Comparison of ENCODE assay signal across 8 cellular contexts in genomic region chr1:168224991-168225390, GRCh38. TPM values are rescaled to one million over a fixed set of nuclear protein-coding genes. Genes with fewer than 3 reads are reported as not detected.
DNase-seq lines count a peak whose midpoint lies in the region; ATAC-seq and TF ChIP-seq lines count a peak whose summit lies in the region.

No MANE protein-coding gene starts in this region.

- H3K27me3 ChIP-seq in SU-DHL-6 (ENCODE audit: low read length) (no peaks in the 10 kb centered on the region), spleen (replicated peaks in 1 of 7) (no peaks in the 10 kb centered on the region)

- peaks cover 2% of the 10 kb centered on the region for H3K27me3 Mint-ChIP-seq in activated T-cell treated with anti-CD3 and anti-CD28 coated beads, Interleukin-2, amount 50 U/mL, for 4 hours (ENCODE audit: low read depth)
- H3K27me3 Mint-ChIP-seq in glutamatergic neuron (ENCODE audit: unreplicated experiment), result no peaks in the 10 kb centered on the region

- no peak for TF ChIP-seq POLR2A in spleen (IDR thresholded peaks at IDR 0.05)

- H3K9ac ChIP-seq in SU-DHL-6 (ENCODE audit: low read length), result peak overlapping the region; percentile 91

- H3F3A ChIP-seq in SU-DHL-6 (ENCODE audit: insufficient read depth), result no peaks in the 10 kb centered on the region

- no peaks in the 10 kb centered on the region for H4K20me1 ChIP-seq in SU-DHL-6 (ENCODE audit: low read depth, low read length)

- no peaks in the 10 kb centered on the region for H3K9me3 ChIP-seq in SU-DHL-6 (ENCODE audit: insufficient read depth, low read length)
- no peaks in the 10 kb centered on the region for H3K9me3 ChIP-seq in spleen

- no peak for DNase-seq in activated T-cell treated with anti-CD3 and anti-CD28 coated beads, Interleukin-2, amount 50 U/mL, for 4 hours
- DNase-seq in activated T-cell treated with anti-CD3 and anti-CD28 coated beads, Interleukin-2, amount 50 U/mL, for 48 hours, result no peak
- DNase-seq in glutamatergic neuron (no peak), spleen (no peak), NCI-H774 (lab: John Stamatoyannopoulos, UW) (no peak), germinal center (ENCODE audit: low spot score) (no peak)

- peak overlapping the region; percentile 97 for H2AFZ ChIP-seq in SU-DHL-6 (ENCODE audit: low read depth, low read length, severe bottlenecking)

- peak overlapping the region; percentile 92 for H3K4me3 ChIP-seq in SU-DHL-6 (ENCODE audit: insufficient read depth, low read length, poor library complexity, severe bottlenecking)
- peak overlapping the region in 6 of 8 donors; percentile 77 to 97 (median 93) for H3K4me3 ChIP-seq in spleen

- H3K36me3 ChIP-seq in SU-DHL-6 (ENCODE audit: low read length) (no peaks in the 10 kb centered on the region), spleen (peaks cover 0 to 10% (median 0%) of the 10 kb centered on the region in 6 donors)

- H3K9me3 Mint-ChIP-seq in activated T-cell treated with anti-CD3 and anti-CD28 coated beads, Interleukin-2, amount 50 U/mL, for 4 hours, result no peaks in the 10 kb centered on the region
- H3K9me3 Mint-ChIP-seq in glutamatergic neuron (ENCODE audit: unreplicated experiment), result peaks cover 2% of the 10 kb centered on the region

- peak overlapping the region; percentile 89 for H3K27ac Mint-ChIP-seq in glutamatergic neuron (ENCODE audit: unreplicated experiment)

- TF ChIP-seq CTCF in SU-DHL-6 (IDR thresholded peaks at IDR 0.05; ENCODE audit: insufficient read depth, low read length, poor library complexity, severe bottlenecking) (no peak), glutamatergic neuron (IDR thresholded peaks at IDR 0.05; ENCODE audit: partially characterized antibody, unreplicated experiment) (no peak), spleen (IDR thresholded peaks at IDR 0.05 in 8 of 11, conservative IDR thresholded peaks at IDR 0.05 in 3 of 11) (no peak)

- H3K4me2 ChIP-seq in SU-DHL-6 (ENCODE audit: low read depth, low read length, poor library complexity, severe bottlenecking), result peak overlapping the region; percentile 77

- H3K4me1 ChIP-seq in spleen, result peaks cover 19 to 53% (median 46%) of the 10 kb centered on the region in 6 donors

- peak overlapping the region; percentile 93 for H3K4me3 Mint-ChIP-seq in activated T-cell treated with anti-CD3 and anti-CD28 coated beads, Interleukin-2, amount 50 U/mL, for 4 hours
- peak overlapping the region; percentile 87 for H3K4me3 Mint-ChIP-seq in glutamatergic neuron (ENCODE audit: unreplicated experiment)

- H3K4me1 Mint-ChIP-seq in activated T-cell treated with anti-CD3 and anti-CD28 coated beads, Interleukin-2, amount 50 U/mL, for 4 hours (ENCODE audit: low read depth), result peaks cover 47% of the 10 kb centered on the region
- no peaks in the 10 kb centered on the region for H3K4me1 Mint-ChIP-seq in glutamatergic neuron (ENCODE audit: low read depth, unreplicated experiment)

- 86 to 96% (median 92%) methylated on average over 3 of the region's 3 CpGs for WGBS in spleen, 5 donors

- no peak overlapping the region for H3K27ac ChIP-seq in SU-DHL-6 (ENCODE audit: low read depth, low read length)
- peak overlapping the region in 4 of 8 donors; percentile 91 to 94 (median 92) for H3K27ac ChIP-seq in spleen

- H3K9me2 ChIP-seq in SU-DHL-6 (replicated peaks; ENCODE audit: insufficient read depth, low read length), result no peaks in the 10 kb centered on the region

- intact Hi-C loops in spleen (cut with DNase I; ENCODE audit: low total_unique reads), result loop anchor here (5.0 kb wide), 1 partner anchor 43 kb away; no protein-coding TSS in a partner anchor

- H3K79me2 ChIP-seq in SU-DHL-6 (ENCODE audit: insufficient read depth, low read length), result peaks cover 41% of the 10 kb centered on the region

- H3K36me3 Mint-ChIP-seq in activated T-cell treated with anti-CD3 and anti-CD28 coated beads, Interleukin-2, amount 50 U/mL, for 4 hours (ENCODE audit: insufficient read depth), result peaks cover 8% of the 10 kb centered on the region
- H3K36me3 Mint-ChIP-seq in glutamatergic neuron (ENCODE audit: unreplicated experiment), result no peaks in the 10 kb centered on the region

- no peak for ATAC-seq in activated T-cell treated with anti-CD3 and anti-CD28 coated beads, Interleukin-2, amount 50 U/mL, for 4 hours
- no peak for ATAC-seq in GM19397 (IDR thresholded peaks at IDR 0.05; ENCODE audit: unreplicated experiment)

RNA-seq across cellular contexts. Expression of gene SFT2D2, which starts 0.8 kb away (rescaled TPM):
- total RNA-seq in activated T-cell treated with anti-CD3 and anti-CD28 coated beads, Interleukin-2, amount 50 U/mL, for 4 hours, result 10 to 100 TPM; 31.0 to 37.1 (median 36.9) TPM
- total RNA-seq in glutamatergic neuron (ENCODE audit: unreplicated experiment), result 32.9 TPM
- total RNA-seq in spleen, result 10 to 100 TPM; 58.7 to 97.1 (median 78.8) TPM
- 1 to 10 TPM; 6.1 to 8.3 (median 6.7) TPM for polyA plus RNA-seq in spleen

RNA-seq across cellular contexts. Expression of gene TIPRL, which starts 46.2 kb away (rescaled TPM):
- 10 to 100 TPM; 46.3 to 47.9 (median 46.7) TPM for total RNA-seq in activated T-cell treated with anti-CD3 and anti-CD28 coated beads, Interleukin-2, amount 50 U/mL, for 4 hours
- total RNA-seq in glutamatergic neuron (ENCODE audit: unreplicated experiment) (27.8 TPM), spleen (10 to 100 TPM; 16.6 to 26.3 (median 22.1) TPM)
- polyA plus RNA-seq in spleen, result 10 to 100 TPM; 10.1 to 15.3 (median 14.1) TPM

RNA-seq across cellular contexts. Expression of gene TBX19, which starts 55.7 kb away (rescaled TPM):
- under 1 TPM; 0.47 to 0.57 (median 0.48) TPM for total RNA-seq in activated T-cell treated with anti-CD3 and anti-CD28 coated beads, Interleukin-2, amount 50 U/mL, for 4 hours
- 0.78 TPM for total RNA-seq in glutamatergic neuron (ENCODE audit: unreplicated experiment)
- total RNA-seq in spleen, result 1 to 10 TPM; 2.2 to 4.7 (median 4.2) TPM
- polyA plus RNA-seq in spleen, result 1 to 10 TPM; 1.7 to 3.4 (median 2.7) TPM
